In the genomic region with DNA sequence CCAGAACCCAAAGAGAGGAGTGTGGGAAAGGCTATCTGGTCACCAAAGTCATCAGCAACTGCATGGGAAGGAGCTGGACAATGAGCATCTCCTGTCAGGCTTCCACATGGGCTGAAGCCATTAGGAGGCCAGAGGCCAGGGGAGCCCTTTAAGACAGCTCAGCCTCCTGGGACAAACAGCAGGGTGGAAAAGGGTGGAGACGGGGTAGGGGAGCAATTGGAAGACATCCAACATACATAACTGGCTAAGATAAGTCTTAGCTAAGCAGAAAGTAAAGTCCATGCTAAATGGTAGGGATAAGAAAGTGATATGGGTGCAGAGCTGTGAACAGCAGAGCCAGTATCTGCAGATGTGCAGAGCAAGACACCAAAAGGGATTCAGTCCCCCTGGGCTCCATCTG, we compare ENCODE assay signal across 1 cellular context.
TF ChIP-seq lines count a peak whose summit lies in the region.

No MANE protein-coding gene starts in this region.

TF ChIP-seq in K562, 482 proteins besides CTCF, POLR2A, EP300 and RAD21 (continues in another document):
- peak; percentile 75 for TF ChIP-seq CBFA2T2 (conservative IDR thresholded peaks at IDR 0.05)
- peak; percentile 38; the same call in 1 of the 2 replicates for TF ChIP-seq MAFK (IDR thresholded peaks at IDR 0.05; ENCODE audit: low read length)
- no peak for TF ChIP-seq ZBED1 (IDR thresholded peaks at IDR 0.05)
- no peak for TF ChIP-seq ZNF282 (CRISPR knock-in tag; IDR thresholded peaks at IDR 0.05)
- TF ChIP-seq RUNX1 (IDR thresholded peaks at IDR 0.05; ENCODE audit: low read depth): no peak
- no peak for TF ChIP-seq ETS2 (tag; IDR thresholded peaks at IDR 0.05; ENCODE audit: borderline replicate concordance, poor library complexity, severe bottlenecking)
- peak in 1 of 2 experiments; percentile 47; a peak in 1 of 4 replicates for TF ChIP-seq TRIM24 (IDR thresholded peaks at IDR 0.05)
- no peak for TF ChIP-seq ZNF165 (CRISPR knock-in tag; IDR thresholded peaks at IDR 0.05; ENCODE audit: borderline replicate concordance)
- TF ChIP-seq, protein P1, sequence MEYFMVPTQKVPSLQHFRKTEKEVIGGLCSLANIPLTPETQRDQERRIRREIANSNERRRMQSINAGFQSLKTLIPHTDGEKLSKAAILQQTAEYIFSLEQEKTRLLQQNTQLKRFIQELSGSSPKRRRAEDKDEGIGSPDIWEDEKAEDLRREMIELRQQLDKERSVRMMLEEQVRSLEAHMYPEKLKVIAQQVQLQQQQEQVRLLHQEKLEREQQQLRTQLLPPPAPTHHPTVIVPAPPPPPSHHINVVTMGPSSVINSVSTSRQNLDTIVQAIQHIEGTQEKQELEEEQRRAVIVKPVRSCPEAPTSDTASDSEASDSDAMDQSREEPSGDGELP (CRISPR knock-in tag; IDR thresholded peaks at IDR 0.05; ENCODE audit: borderline replicate concordance): peak; percentile 24; the same call in 1 of the 2 replicates
- TF ChIP-seq CBFA2T3 (IDR thresholded peaks at IDR 0.05): peak; percentile 85
- TF ChIP-seq SMARCB1 (IDR thresholded peaks at IDR 0.05; ENCODE audit: insufficient read length, low read depth): no peak
- TF ChIP-seq ZNF217 (CRISPR knock-in tag; IDR thresholded peaks at IDR 0.05): no peak
- peak; percentile 30 for TF ChIP-seq ZFX (CRISPR knock-in tag; IDR thresholded peaks at IDR 0.05)
- TF ChIP-seq, protein P2, sequence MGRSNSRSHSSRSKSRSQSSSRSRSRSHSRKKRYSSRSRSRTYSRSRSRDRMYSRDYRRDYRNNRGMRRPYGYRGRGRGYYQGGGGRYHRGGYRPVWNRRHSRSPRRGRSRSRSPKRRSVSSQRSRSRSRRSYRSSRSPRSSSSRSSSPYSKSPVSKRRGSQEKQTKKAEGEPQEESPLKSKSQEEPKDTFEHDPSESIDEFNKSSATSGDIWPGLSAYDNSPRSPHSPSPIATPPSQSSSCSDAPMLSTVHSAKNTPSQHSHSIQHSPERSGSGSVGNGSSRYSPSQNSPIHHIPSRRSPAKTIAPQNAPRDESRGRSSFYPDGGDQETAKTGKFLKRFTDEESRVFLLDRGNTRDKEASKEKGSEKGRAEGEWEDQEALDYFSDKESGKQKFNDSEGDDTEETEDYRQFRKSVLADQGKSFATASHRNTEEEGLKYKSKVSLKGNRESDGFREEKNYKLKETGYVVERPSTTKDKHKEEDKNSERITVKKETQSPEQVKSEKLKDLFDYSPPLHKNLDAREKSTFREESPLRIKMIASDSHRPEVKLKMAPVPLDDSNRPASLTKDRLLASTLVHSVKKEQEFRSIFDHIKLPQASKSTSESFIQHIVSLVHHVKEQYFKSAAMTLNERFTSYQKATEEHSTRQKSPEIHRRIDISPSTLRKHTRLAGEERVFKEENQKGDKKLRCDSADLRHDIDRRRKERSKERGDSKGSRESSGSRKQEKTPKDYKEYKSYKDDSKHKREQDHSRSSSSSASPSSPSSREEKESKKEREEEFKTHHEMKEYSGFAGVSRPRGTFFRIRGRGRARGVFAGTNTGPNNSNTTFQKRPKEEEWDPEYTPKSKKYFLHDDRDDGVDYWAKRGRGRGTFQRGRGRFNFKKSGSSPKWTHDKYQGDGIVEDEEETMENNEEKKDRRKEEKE (IDR thresholded peaks at IDR 0.05; ENCODE audit: borderline replicate concordance in 1 of 2, control insufficient read depth in 1 of 2, low read depth in 2 of 2, low read length in 1 of 2): no peak
- TF ChIP-seq, protein P3, sequence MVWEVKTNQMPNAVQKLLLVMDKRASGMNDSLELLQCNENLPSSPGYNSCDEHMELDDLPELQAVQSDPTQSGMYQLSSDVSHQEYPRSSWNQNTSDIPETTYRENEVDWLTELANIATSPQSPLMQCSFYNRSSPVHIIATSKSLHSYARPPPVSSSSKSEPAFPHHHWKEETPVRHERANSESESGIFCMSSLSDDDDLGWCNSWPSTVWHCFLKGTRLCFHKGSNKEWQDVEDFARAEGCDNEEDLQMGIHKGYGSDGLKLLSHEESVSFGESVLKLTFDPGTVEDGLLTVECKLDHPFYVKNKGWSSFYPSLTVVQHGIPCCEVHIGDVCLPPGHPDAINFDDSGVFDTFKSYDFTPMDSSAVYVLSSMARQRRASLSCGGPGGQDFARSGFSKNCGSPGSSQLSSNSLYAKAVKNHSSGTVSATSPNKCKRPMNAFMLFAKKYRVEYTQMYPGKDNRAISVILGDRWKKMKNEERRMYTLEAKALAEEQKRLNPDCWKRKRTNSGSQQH (CRISPR knock-in tag; IDR thresholded peaks at IDR 0.05): no peak
- TF ChIP-seq, protein P4, sequence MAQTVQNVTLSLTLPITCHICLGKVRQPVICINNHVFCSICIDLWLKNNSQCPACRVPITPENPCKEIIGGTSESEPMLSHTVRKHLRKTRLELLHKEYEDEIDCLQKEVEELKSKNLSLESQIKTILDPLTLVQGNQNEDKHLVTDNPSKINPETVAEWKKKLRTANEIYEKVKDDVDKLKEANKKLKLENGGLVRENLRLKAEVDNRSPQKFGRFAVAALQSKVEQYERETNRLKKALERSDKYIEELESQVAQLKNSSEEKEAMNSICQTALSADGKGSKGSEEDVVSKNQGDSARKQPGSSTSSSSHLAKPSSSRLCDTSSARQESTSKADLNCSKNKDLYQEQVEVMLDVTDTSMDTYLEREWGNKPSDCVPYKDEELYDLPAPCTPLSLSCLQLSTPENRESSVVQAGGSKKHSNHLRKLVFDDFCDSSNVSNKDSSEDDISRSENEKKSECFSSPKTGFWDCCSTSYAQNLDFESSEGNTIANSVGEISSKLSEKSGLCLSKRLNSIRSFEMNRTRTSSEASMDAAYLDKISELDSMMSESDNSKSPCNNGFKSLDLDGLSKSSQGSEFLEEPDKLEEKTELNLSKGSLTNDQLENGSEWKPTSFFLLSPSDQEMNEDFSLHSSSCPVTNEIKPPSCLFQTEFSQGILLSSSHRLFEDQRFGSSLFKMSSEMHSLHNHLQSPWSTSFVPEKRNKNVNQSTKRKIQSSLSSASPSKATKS (CRISPR knock-in tag; IDR thresholded peaks at IDR 0.05): no peak
- TF ChIP-seq HMG20B (CRISPR knock-in tag; IDR thresholded peaks at IDR 0.05): no peak
- TF ChIP-seq, protein P5, sequence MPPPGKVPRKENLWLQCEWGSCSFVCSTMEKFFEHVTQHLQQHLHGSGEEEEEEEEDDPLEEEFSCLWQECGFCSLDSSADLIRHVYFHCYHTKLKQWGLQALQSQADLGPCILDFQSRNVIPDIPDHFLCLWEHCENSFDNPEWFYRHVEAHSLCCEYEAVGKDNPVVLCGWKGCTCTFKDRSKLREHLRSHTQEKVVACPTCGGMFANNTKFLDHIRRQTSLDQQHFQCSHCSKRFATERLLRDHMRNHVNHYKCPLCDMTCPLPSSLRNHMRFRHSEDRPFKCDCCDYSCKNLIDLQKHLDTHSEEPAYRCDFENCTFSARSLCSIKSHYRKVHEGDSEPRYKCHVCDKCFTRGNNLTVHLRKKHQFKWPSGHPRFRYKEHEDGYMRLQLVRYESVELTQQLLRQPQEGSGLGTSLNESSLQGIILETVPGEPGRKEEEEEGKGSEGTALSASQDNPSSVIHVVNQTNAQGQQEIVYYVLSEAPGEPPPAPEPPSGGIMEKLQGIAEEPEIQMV (tag; conservative IDR thresholded peaks at IDR 0.05; ENCODE audit: low read depth): no peak
- peak; percentile 91 for TF ChIP-seq ZNF316 (IDR thresholded peaks at IDR 0.05)
- no peak for TF ChIP-seq RBM14 (IDR thresholded peaks at IDR 0.05; ENCODE audit: borderline replicate concordance, insufficient read depth, low read depth, low read length)
- TF ChIP-seq JUND (IDR thresholded peaks at IDR 0.05; ENCODE audit: borderline replicate concordance, low read depth, low read length): 0 out of 2 replicates have a peak, but pooled peaks have one; percentile 7
- TF ChIP-seq JUND (tag; IDR thresholded peaks at IDR 0.05; ENCODE audit: borderline replicate concordance, low read depth, low read length): peak; percentile 13; the same call in 1 of the 3 replicates
- TF ChIP-seq C11orf30 (IDR thresholded peaks at IDR 0.05; ENCODE audit: low read depth): peak; percentile 77; the same call in 1 of the 2 replicates
- 0 out of 2 replicates have a peak, but pooled peaks have one; percentile 21 for TF ChIP-seq HDGF (IDR thresholded peaks at IDR 0.05)
- TF ChIP-seq NFIC (IDR thresholded peaks at IDR 0.05): peak; percentile 95
- no peak for TF ChIP-seq ZNF436 (CRISPR knock-in tag; IDR thresholded peaks at IDR 0.05)
- peak; percentile 53 for TF ChIP-seq NCOR1 (IDR thresholded peaks at IDR 0.05)
- TF ChIP-seq FOXA3 (CRISPR knock-in tag; conservative IDR thresholded peaks at IDR 0.05 in 1 of 2, IDR thresholded peaks at IDR 0.05 in 1 of 2): no peak
- no peak for TF ChIP-seq ZNF699 (CRISPR knock-in tag; IDR thresholded peaks at IDR 0.05; ENCODE audit: insufficient replicate concordance)
- TF ChIP-seq, protein P6, sequence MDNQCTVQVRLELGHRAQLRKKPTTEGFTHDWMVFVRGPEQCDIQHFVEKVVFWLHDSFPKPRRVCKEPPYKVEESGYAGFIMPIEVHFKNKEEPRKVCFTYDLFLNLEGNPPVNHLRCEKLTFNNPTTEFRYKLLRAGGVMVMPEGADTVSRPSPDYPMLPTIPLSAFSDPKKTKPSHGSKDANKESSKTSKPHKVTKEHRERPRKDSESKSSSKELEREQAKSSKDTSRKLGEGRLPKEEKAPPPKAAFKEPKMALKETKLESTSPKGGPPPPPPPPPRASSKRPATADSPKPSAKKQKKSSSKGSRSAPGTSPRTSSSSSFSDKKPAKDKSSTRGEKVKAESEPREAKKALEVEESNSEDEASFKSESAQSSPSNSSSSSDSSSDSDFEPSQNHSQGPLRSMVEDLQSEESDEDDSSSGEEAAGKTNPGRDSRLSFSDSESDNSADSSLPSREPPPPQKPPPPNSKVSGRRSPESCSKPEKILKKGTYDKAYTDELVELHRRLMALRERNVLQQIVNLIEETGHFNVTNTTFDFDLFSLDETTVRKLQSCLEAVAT (IDR thresholded peaks at IDR 0.05): no peak
- TF ChIP-seq, protein P7, sequence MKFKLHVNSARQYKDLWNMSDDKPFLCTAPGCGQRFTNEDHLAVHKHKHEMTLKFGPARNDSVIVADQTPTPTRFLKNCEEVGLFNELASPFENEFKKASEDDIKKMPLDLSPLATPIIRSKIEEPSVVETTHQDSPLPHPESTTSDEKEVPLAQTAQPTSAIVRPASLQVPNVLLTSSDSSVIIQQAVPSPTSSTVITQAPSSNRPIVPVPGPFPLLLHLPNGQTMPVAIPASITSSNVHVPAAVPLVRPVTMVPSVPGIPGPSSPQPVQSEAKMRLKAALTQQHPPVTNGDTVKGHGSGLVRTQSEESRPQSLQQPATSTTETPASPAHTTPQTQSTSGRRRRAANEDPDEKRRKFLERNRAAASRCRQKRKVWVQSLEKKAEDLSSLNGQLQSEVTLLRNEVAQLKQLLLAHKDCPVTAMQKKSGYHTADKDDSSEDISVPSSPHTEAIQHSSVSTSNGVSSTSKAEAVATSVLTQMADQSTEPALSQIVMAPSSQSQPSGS (CRISPR knock-in tag; IDR thresholded peaks at IDR 0.05): no peak
- TF ChIP-seq, protein P8, sequence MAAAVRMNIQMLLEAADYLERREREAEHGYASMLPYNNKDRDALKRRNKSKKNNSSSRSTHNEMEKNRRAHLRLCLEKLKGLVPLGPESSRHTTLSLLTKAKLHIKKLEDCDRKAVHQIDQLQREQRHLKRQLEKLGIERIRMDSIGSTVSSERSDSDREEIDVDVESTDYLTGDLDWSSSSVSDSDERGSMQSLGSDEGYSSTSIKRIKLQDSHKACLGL (CRISPR knock-in tag; IDR thresholded peaks at IDR 0.05; ENCODE audit: borderline replicate concordance, poor library complexity, severe bottlenecking): no peak
- TF ChIP-seq TCF3 (CRISPR knock-in tag; IDR thresholded peaks at IDR 0.05): peak; percentile 46
- TF ChIP-seq, protein P9, sequence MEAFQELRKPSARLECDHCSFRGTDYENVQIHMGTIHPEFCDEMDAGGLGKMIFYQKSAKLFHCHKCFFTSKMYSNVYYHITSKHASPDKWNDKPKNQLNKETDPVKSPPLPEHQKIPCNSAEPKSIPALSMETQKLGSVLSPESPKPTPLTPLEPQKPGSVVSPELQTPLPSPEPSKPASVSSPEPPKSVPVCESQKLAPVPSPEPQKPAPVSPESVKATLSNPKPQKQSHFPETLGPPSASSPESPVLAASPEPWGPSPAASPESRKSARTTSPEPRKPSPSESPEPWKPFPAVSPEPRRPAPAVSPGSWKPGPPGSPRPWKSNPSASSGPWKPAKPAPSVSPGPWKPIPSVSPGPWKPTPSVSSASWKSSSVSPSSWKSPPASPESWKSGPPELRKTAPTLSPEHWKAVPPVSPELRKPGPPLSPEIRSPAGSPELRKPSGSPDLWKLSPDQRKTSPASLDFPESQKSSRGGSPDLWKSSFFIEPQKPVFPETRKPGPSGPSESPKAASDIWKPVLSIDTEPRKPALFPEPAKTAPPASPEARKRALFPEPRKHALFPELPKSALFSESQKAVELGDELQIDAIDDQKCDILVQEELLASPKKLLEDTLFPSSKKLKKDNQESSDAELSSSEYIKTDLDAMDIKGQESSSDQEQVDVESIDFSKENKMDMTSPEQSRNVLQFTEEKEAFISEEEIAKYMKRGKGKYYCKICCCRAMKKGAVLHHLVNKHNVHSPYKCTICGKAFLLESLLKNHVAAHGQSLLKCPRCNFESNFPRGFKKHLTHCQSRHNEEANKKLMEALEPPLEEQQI (IDR thresholded peaks at IDR 0.05): no peak
- TF ChIP-seq HDAC1 (IDR thresholded peaks at IDR 0.05): peak in 1 of 2 experiments; percentile 18; a peak in 1 of 4 replicates
- TF ChIP-seq TAL1 (IDR thresholded peaks at IDR 0.05): peak; percentile 56; the same call in 1 of the 2 replicates
- TF ChIP-seq ZNF24 (IDR thresholded peaks at IDR 0.05): no peak
- TF ChIP-seq NONO (IDR thresholded peaks at IDR 0.05; ENCODE audit: low read depth in 2 of 2, low read length in 1 of 2): no peak
- TF ChIP-seq, protein P10, sequence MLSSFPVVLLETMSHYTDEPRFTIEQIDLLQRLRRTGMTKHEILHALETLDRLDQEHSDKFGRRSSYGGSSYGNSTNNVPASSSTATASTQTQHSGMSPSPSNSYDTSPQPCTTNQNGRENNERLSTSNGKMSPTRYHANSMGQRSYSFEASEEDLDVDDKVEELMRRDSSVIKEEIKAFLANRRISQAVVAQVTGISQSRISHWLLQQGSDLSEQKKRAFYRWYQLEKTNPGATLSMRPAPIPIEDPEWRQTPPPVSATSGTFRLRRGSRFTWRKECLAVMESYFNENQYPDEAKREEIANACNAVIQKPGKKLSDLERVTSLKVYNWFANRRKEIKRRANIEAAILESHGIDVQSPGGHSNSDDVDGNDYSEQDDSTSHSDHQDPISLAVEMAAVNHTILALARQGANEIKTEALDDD (IDR thresholded peaks at IDR 0.05): peak; percentile 68; the same call in 1 of the 2 replicates
- TF ChIP-seq KLF1 (tag; IDR thresholded peaks at IDR 0.05): no peak
- TF ChIP-seq PHTF2 (CRISPR knock-in tag; IDR thresholded peaks at IDR 0.05): 0 out of 2 replicates have a peak, but pooled peaks have one; percentile 45
- TF ChIP-seq, protein P11, sequence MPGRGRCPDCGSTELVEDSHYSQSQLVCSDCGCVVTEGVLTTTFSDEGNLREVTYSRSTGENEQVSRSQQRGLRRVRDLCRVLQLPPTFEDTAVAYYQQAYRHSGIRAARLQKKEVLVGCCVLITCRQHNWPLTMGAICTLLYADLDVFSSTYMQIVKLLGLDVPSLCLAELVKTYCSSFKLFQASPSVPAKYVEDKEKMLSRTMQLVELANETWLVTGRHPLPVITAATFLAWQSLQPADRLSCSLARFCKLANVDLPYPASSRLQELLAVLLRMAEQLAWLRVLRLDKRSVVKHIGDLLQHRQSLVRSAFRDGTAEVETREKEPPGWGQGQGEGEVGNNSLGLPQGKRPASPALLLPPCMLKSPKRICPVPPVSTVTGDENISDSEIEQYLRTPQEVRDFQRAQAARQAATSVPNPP (IDR thresholded peaks at IDR 0.05; ENCODE audit: borderline replicate concordance, insufficient read depth, insufficient read length): no peak
- peak in 1 of 2 experiments; percentile 21; a peak in 1 of 4 replicates for TF ChIP-seq RCOR1 (IDR thresholded peaks at IDR 0.05; ENCODE audit: borderline replicate concordance in 1 of 2, low read depth in 2 of 2, low read length in 2 of 2)
- TF ChIP-seq SAP30 (IDR thresholded peaks at IDR 0.05; ENCODE audit: borderline replicate concordance, insufficient read depth, low read depth, low read length, poor library complexity, severe bottlenecking): no peak
- TF ChIP-seq TBL1XR1 (IDR thresholded peaks at IDR 0.05; ENCODE audit: low read length in 2 of 2): 0 out of 4 replicates have a peak, but pooled peaks of 1 of the 2 experiments have one; percentile 30
